ENCODE assay signal across 22 cellular contexts in genomic region chr2:83633435-83633834, GRCh38.
"Had no signal": no experiment of that assay in that cellular context is flagged by ENCODE, and none has a peak within 500 bp of the region (broad histone marks: within the 10 kb centered on the region; RNA-seq: fewer than 3 reads in every experiment).

No MANE protein-coding gene starts in this region.

- H3K27me3 ChIP-seq: adrenal gland, brain microvascular endothelial cell, SJCRH30 had no signal

- ATAC-seq: activated CD8-positive, alpha-beta T cell treated with anti-CD3 and anti-CD28 coated beads for 36 hours; activated T-cell treated with anti-CD3 and anti-CD28 coated beads, Interleukin-2, amount 50 U/mL, for 72 hours; activated T-helper 17 cell treated with anti-CD3 and anti-CD28 coated beads, Interleukin-2, amount 50 U/mL, for 72 hours; Panc1 had no signal

- H3K4me3 ChIP-seq: adrenal gland, SJCRH30, SK-N-MC had no signal

- H3K36me3 ChIP-seq: adrenal gland, brain microvascular endothelial cell, SJCRH30 had no signal

- H3K9me3 ChIP-seq: adrenal gland, SJCRH30 had no signal

- DNase-seq: activated CD4-positive, alpha-beta T cell treated with anti-CD3 and anti-CD28 coated beads, Interleukin-2, amount 10 ng/mL, durations not matched to agents 24 days and 14 days; activated CD4-positive, alpha-beta T cell treated with anti-CD3 and anti-CD28 coated beads, Interleukin-2, amount 50 U/mL, for 4 hours; activated CD8-positive, alpha-beta T cell treated with anti-CD3 and anti-CD28 coated beads for 36 hours; activated gamma-delta T cell; activated naive CD4-positive, alpha-beta T cell treated with Interleukin-2 at 50 U/mL for 16 hours; activated naive CD8-positive, alpha-beta T cell treated with anti-CD3 and anti-CD28 coated beads, Interleukin-2, amount 10 ng/mL, durations not matched to agents 7 days and 5 days; activated T-cell treated with anti-CD3 and anti-CD28 coated beads, Interleukin-2, amount 50 U/mL, for 1 hour; activated T-cell treated with anti-CD3 and anti-CD28 coated beads, Interleukin-2, amount 50 U/mL, for 72 hours; adrenal gland; brain microvascular endothelial cell; central memory CD4-positive, alpha-beta T cell; NCI-H1048; NCI-H1436 treated with DMSO at 0.1 percent for 48 hours; NCI-H1694 treated with DMSO at 0.1 percent for 48 hours; NCI-H2029; NCI-H345; NCI-H524 treated with DMSO at 0.1 percent for 48 hours; SHP77; SJCRH30 had no signal

- H3K4me1 ChIP-seq: adrenal gland, SJCRH30 had no signal
